Comparison of ENCODE assay signal across 32 cellular contexts in the genomic region with DNA sequence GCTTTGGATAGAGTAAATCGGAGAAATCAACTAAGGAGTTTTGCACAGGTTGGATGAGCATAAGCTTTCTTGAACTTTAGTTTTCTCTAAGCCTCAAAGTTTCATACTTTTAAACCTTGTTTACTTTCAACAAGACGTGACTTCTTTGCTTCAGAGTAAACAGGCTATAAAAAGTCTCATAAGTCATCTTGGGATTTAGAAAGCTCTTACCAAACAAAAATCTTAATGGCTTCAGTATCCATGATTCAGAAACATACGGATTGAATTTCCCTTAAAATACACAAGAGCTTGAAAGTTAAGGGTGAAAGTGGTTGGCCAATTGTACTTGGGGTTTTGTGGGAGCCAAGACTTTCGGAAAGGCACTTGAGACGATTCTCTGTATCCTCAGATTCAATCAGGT.
"Had no signal": no experiment of that assay in that cellular context is flagged by ENCODE, and none has a peak within 500 bp of the region (broad histone marks: within the 10 kb centered on the region; RNA-seq: fewer than 3 reads in every experiment).

No MANE protein-coding gene starts in this region.

- H3K36me3 ChIP-seq: ascending aorta, cardiac muscle cell had no signal

- DNase-seq: activated B cell treated with CpG ODN at 0.5 μM for 24 hours; activated CD4-positive, alpha-beta memory T cell treated with anti-CD3 and anti-CD28 coated beads for 36 hours; activated CD4-positive, alpha-beta T cell treated with anti-CD3 and anti-CD28 coated beads for 4 hours; activated CD4-positive, alpha-beta T cell treated with anti-CD3 and anti-CD28 coated beads, Interleukin-2, amount 50 U/mL, for 1 hour; activated CD4-positive, CD25-positive, alpha-beta regulatory T cell treated with anti-CD3 and anti-CD28 coated beads, Interleukin-2, amount 50 U/mL, for 72 hours; activated CD8-positive, alpha-beta memory T cell treated with anti-CD3 and anti-CD28 coated beads, Interleukin-2, amount 50 U/mL, for 4 hours; activated gamma-delta T cell; activated naive CD4-positive, alpha-beta T cell treated with Interleukin-2 at 50 U/mL for 16 hours; activated naive CD8-positive, alpha-beta T cell treated with anti-CD3 and anti-CD28 coated beads, Interleukin-2, amount 10 ng/mL, durations not matched to agents 7 days and 5 days; activated T-cell treated with anti-CD3 and anti-CD28 coated beads for 4 hours; activated T-cell treated with anti-CD3 and anti-CD28 coated beads, Interleukin-2, amount 50 U/mL, for 48 hours; amygdala; Kasumi-1; KG1; NCI-H1092 treated with DMSO at 0.1 percent for 48 hours; NCI-H1417; NCI-H146; NCI-H187; NCI-H2081; NCI-H510A; NCI-H526; NCI-H748 treated with DMSO at 0.1 percent for 48 hours; PC-9; Right ventricle myocardium superior; SW 1271; T-helper 1 cell; T-helper 2 cell; T-helper 9 cell had no signal

- H3K27ac ChIP-seq: ascending aorta, cardiac muscle cell, PC-9, RWPE1, VCaP had no signal

- H3K4me2 ChIP-seq: PC-9 had no signal

- H3K4me3 ChIP-seq: ascending aorta, cardiac muscle cell, PC-9 had no signal

- H3K27me3 ChIP-seq: ascending aorta, cardiac muscle cell had no signal

- H3K9me3 ChIP-seq: ascending aorta had no signal

- H2AFZ ChIP-seq: PC-9 had no signal

- H3K4me1 ChIP-seq: ascending aorta had no signal
